ENCODE assay signal across 14 cellular contexts in genomic region chr1:111729271-111729921, GRCh38. TPM values are rescaled to one million over a fixed set of nuclear protein-coding genes. Genes with fewer than 3 reads are reported as not detected.
DNase-seq lines count a peak whose midpoint lies in the region; ATAC-seq, FAIRE-seq and TF ChIP-seq lines count a peak whose summit lies in the region.
"Had no signal": no experiment of that assay in that cellular context is flagged by ENCODE, and none has a peak within 500 bp of the region (broad histone marks: within the 10 kb centered on the region; RNA-seq: fewer than 3 reads in every experiment).

No MANE protein-coding gene starts in this region.

- H3K27me3 ChIP-seq in gastrocnemius medialis, result no peaks in the 10 kb centered on the region
- H3K27me3 ChIP-seq: BLaER1 had no signal

- ATAC-seq in left ventricle myocardium superior, result peak; percentile 69
- ATAC-seq in gastrocnemius medialis, result peak; percentile 72 to 79
- no peak for ATAC-seq in esophagus mucosa
- ATAC-seq: PC-3 had no signal

- H3K9me3 ChIP-seq in gastrocnemius medialis, result no peaks in the 10 kb centered on the region
- H3K9me3 ChIP-seq: BLaER1 had no signal

- DNase-seq in NCI-H2171 treated with DMSO at 0.1 percent for 48 hours (lab: John Stamatoyannopoulos, UW) (peak; percentile 94), left ventricle myocardium superior (peak; percentile 85), gastrocnemius medialis (peak; percentile 46 to 72), GM12892 (ENCODE audit: insufficient read length) (no peak), NOMO-1 treated with DMSO at 0.1 percent for 48 hours (lab: John Stamatoyannopoulos, UW; ENCODE audit: unreplicated experiment) (no peak)
- peak; percentile 37 for DNase-seq in activated CD8-positive, alpha-beta memory T cell treated with anti-CD3 and anti-CD28 coated beads, Interleukin-2, amount 50 U/mL, for 48 hours
- no peak for DNase-seq in stimulated activated CD4-positive, alpha-beta T cell treated with anti-CD3 and anti-CD28 coated beads, Interleukin-12 subunit alpha, Interleukin-12 subunit beta, amount 100 ng/mL, for 4 hours
- DNase-seq: activated naive CD4-positive, alpha-beta T cell treated with anti-CD3 and anti-CD28 coated beads for 36 hours; DMS79 treated with DMSO at 0.1 percent for 48 hours; effector CD4-positive, alpha-beta T cell; PC-3; SW 1271 had no signal

- in situ Hi-C loops in gastrocnemius medialis (cut with MboI; ENCODE audit: low sequenced_read_pairs in 4 of 4), result no loop called here

- H3K27ac ChIP-seq in gastrocnemius medialis, result peak overlapping the region; percentile 70 to 85 (median 77)
- H3K27ac ChIP-seq: BLaER1 had no signal

- no peaks in the 10 kb centered on the region for H3K36me3 ChIP-seq in gastrocnemius medialis
- H3K36me3 ChIP-seq: BLaER1 had no signal

- peaks cover 88 to 96% of the 10 kb centered on the region in 2 donors for H3K4me1 ChIP-seq in gastrocnemius medialis

- H3K4me3 ChIP-seq in gastrocnemius medialis, result no peak overlapping the region
- H3K4me3 ChIP-seq: BLaER1 had no signal

- FAIRE-seq in GM12892 (lab: Jason Lieb, UNC), result no peak

- intact Hi-C loops in left ventricle myocardium superior (cut with micrococcal nuclease), result no loop called here
- intact Hi-C loops in gastrocnemius medialis (cut with DNase I; ENCODE audit: low total_unique reads), result no loop called here

- TF ChIP-seq POLR2A in gastrocnemius medialis (IDR thresholded peaks at IDR 0.05) (no peak), GM12892 (IDR thresholded peaks at IDR 0.05; ENCODE audit: low read depth, low read length) (no peak)

- no peak for TF ChIP-seq CTCF in gastrocnemius medialis (IDR thresholded peaks at IDR 0.05 in 4 of 5, conservative IDR thresholded peaks at IDR 0.05 in 1 of 5)

RNA-seq across cellular contexts. Expression of gene INKA2, which starts 9.8 kb away (rescaled TPM):
- 23.1 TPM for total RNA-seq in left ventricle myocardium superior
- 10 to 100 TPM in 1 of 4 donors, 1 to 10 TPM in 3; 4.7 to 11.8 (median 5.1) TPM for total RNA-seq in gastrocnemius medialis
- 1.3 TPM for polyA plus RNA-seq in GM12892 (2012; ENCODE audit: missing spikeins)
- 2.7 TPM for total RNA-seq in esophagus mucosa

RNA-seq across cellular contexts. Expression of gene DDX20, which starts 26.3 kb away (rescaled TPM):
- total RNA-seq in left ventricle myocardium superior, result 7.1 TPM
- total RNA-seq in gastrocnemius medialis, result 10 to 100 TPM; 22.2 to 32.9 (median 29.2) TPM
- polyA plus RNA-seq in GM12892 (2012; ENCODE audit: missing spikeins), result 10.1 TPM
- 6.1 TPM for total RNA-seq in esophagus mucosa

Comparison
In these comparisons a context has a peak if more than half of its experiments do, and no peak if none do; other contexts are left out.
1. DNase-seq: peak in NCI-H2171 treated with DMSO at 0.1 percent for 48 hours (single experiment), activated CD8-positive, alpha-beta memory T cell treated with anti-CD3 and anti-CD28 coated beads, Interleukin-2, amount 50 U/mL, for 48 hours (single experiment), left ventricle myocardium superior (single experiment) and gastrocnemius medialis (2 of 2); none in GM12892 (single experiment), stimulated activated CD4-positive, alpha-beta T cell treated with anti-CD3 and anti-CD28 coated beads, Interleukin-12 subunit alpha, Interleukin-12 subunit beta, amount 100 ng/mL, for 4 hours (single experiment) and NOMO-1 treated with DMSO at 0.1 percent for 48 hours (single experiment).